13 cellular contexts compared by ENCODE assay signal in the genomic region with DNA sequence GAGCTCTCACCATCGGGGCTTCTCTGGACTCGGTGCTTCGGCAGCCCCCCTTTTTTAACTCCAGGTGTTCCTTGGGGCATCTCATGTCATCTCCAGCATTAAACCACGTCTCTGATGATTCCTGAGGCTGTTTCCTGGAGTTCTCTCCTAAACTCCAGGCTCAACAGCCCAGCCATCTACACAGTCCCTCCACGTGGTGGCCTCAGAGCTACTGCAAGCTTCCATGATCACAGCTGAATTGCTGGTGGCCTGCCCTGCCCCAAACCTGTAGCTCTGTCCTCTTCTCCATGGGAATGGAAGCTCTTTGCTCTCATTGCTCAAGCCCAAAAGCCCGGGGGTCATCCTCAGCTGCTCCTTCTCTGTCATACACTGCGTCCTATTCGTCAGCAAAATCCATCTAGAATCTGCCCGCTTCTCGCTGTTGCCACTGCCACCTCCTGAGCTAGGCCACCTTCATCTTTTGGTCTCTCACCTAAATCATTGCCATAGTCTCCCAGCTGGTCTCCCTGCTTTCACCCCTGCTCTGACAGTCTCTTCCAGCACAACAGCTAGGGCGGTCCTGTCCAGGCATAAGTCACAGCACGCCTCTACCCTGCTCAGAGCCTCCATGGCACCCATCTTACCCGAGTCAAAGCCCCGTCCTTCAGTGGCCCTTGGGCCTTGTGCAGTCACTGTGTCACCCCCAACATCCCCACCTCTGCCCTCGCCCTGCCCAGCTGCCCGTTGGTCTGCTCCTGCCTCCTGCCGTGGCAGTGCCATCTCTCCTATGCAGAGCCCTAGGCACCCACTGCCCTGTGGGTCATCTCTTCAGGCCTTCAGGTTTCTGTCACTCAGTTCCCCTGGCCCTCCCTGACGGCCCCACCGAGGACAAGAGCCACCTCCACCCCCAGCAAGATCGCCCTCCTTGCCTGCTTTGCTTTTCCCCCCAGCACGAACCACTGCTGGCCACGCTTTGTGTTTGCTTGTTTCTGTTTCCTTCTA. TPM values are rescaled to one million over a fixed set of nuclear protein-coding genes. Genes with fewer than 3 reads are reported as not detected.
DNase-seq lines count a peak whose midpoint lies in the region; ATAC-seq and TF ChIP-seq lines count a peak whose summit lies in the region.
"Had no signal": no experiment of that assay in that cellular context is flagged by ENCODE, and none has a peak within 500 bp of the region (broad histone marks: within the 10 kb centered on the region; RNA-seq: fewer than 3 reads in every experiment).

No MANE protein-coding gene starts in this region.

- no peak overlapping the region for H3K4me3 Mint-ChIP-seq in activated T-helper 17 cell treated with anti-CD3 and anti-CD28 coated beads, Interleukin-2, amount 50 U/mL, for 72 hours
- H3K4me3 Mint-ChIP-seq: activated CD4-positive, alpha-beta memory T cell treated with anti-CD3 and anti-CD28 coated beads for 36 hours had no signal

- H3K9me3 Mint-ChIP-seq in activated T-helper 17 cell treated with anti-CD3 and anti-CD28 coated beads, Interleukin-2, amount 50 U/mL, for 72 hours: no peaks in the 10 kb centered on the region
- H3K9me3 Mint-ChIP-seq: activated CD4-positive, alpha-beta memory T cell treated with anti-CD3 and anti-CD28 coated beads for 36 hours had no signal

- no peaks in the 10 kb centered on the region for H3K27me3 Mint-ChIP-seq in activated T-helper 17 cell treated with anti-CD3 and anti-CD28 coated beads, Interleukin-2, amount 50 U/mL, for 72 hours
- H3K27me3 Mint-ChIP-seq: activated CD4-positive, alpha-beta memory T cell treated with anti-CD3 and anti-CD28 coated beads for 36 hours had no signal

- H3K36me3 ChIP-seq in right atrium auricular region (no peaks in the 10 kb centered on the region), testis (ENCODE audit: low read depth, missing control alignments) (no peaks in the 10 kb centered on the region)

- H3K9me3 ChIP-seq in right atrium auricular region: no peaks in the 10 kb centered on the region
- H3K9me3 ChIP-seq in testis: no peaks in the 10 kb centered on the region
- H3K9me3 ChIP-seq: heart left ventricle, lower lobe of right lung had no signal

- no peaks in the 10 kb centered on the region for H3K36me3 Mint-ChIP-seq in activated T-helper 17 cell treated with anti-CD3 and anti-CD28 coated beads, Interleukin-2, amount 50 U/mL, for 72 hours (ENCODE audit: low read depth)
- H3K36me3 Mint-ChIP-seq: activated CD4-positive, alpha-beta memory T cell treated with anti-CD3 and anti-CD28 coated beads for 36 hours had no signal

- peak overlapping the region; percentile 21 for H3K27ac Mint-ChIP-seq in activated T-helper 17 cell treated with anti-CD3 and anti-CD28 coated beads, Interleukin-2, amount 50 U/mL, for 72 hours
- H3K27ac Mint-ChIP-seq: activated CD4-positive, alpha-beta memory T cell treated with anti-CD3 and anti-CD28 coated beads for 36 hours had no signal

- no peak for TF ChIP-seq CTCF in right atrium auricular region (IDR thresholded peaks at IDR 0.05)
- TF ChIP-seq CTCF in testis (IDR thresholded peaks at IDR 0.05): no peak

- intact Hi-C loops in Right ventricle myocardium inferior (cut with DNase I): no loop called here
- intact Hi-C loops in testis (cut with DNase I; ENCODE audit: low total_unique reads): no loop called here
- intact Hi-C loops in posterior vena cava (cut with DNase I): no loop called here

- H3K27ac ChIP-seq in right atrium auricular region: no peak overlapping the region
- H3K27ac ChIP-seq in testis: no peak overlapping the region
- H3K27ac ChIP-seq: heart left ventricle, lower lobe of right lung, skin epidermis had no signal

- DNase-seq in right atrium auricular region (ENCODE audit: low spot score) (peak; percentile 44), Right ventricle myocardium inferior (ENCODE audit: missing footprints) (no peak), left lobe of liver (ENCODE audit: low spot score) (peak; percentile 36), testis (peak; percentile 39), COLO829 (ENCODE audit: low spot score) (no peak), NCI-H526 (lab: John Stamatoyannopoulos, UW) (no peak), posterior vena cava (ENCODE audit: low spot score) (no peak)
- DNase-seq: NCI-H1436 treated with DMSO at 0.1 percent for 48 hours had no signal

- WGBS in testis, 2 donors: 84 to 88% methylated on average over 22 of the region's 22 CpGs

- H3K4me1 ChIP-seq in right atrium auricular region (peaks cover 0 to 16% of the 10 kb centered on the region in 2 donors), testis (peaks cover 30% of the 10 kb centered on the region)

- ATAC-seq in Right ventricle myocardium inferior (no peak), left lobe of liver (no peak)
- no peak for ATAC-seq in activated T-helper 17 cell treated with anti-CD3 and anti-CD28 coated beads, Interleukin-2, amount 50 U/mL, for 72 hours (replicated peaks)

- H3K4me3 ChIP-seq in right atrium auricular region: no peak overlapping the region
- H3K4me3 ChIP-seq in testis: no peak overlapping the region
- H3K4me3 ChIP-seq: heart left ventricle, lower lobe of right lung, skin epidermis had no signal

- H3K27me3 ChIP-seq in right atrium auricular region (no peaks in the 10 kb centered on the region), testis (no peaks in the 10 kb centered on the region)
- H3K27me3 ChIP-seq: heart left ventricle had no signal

- peaks cover 15% of the 10 kb centered on the region for H3K4me1 Mint-ChIP-seq in activated T-helper 17 cell treated with anti-CD3 and anti-CD28 coated beads, Interleukin-2, amount 50 U/mL, for 72 hours

- TF ChIP-seq POLR2A in testis (IDR thresholded peaks at IDR 0.05): no peak

RNA-seq across cellular contexts. Expression of a gene that starts 6.4 kb away (rescaled TPM):
- 10 to 100 TPM; 12.2 to 21.3 TPM for total RNA-seq in right atrium auricular region
- 13.2 TPM for total RNA-seq in Right ventricle myocardium inferior
- 10 to 100 TPM; 11.6 to 14.3 TPM for total RNA-seq in activated T-helper 17 cell treated with anti-CD3 and anti-CD28 coated beads, Interleukin-2, amount 50 U/mL, for 72 hours
- total RNA-seq in left lobe of liver: 13.5 TPM
- total RNA-seq in testis: 10 to 100 TPM; 49.9 to 55.7 TPM
- polyA plus RNA-seq in testis (ENCODE audit: insufficient read depth, low read depth, low replicate concordance): 39.9 TPM
- 10 to 100 TPM; 17.1 to 17.6 TPM for total RNA-seq in posterior vena cava

RNA-seq across cellular contexts. Expression of a gene that starts 14.4 kb away (rescaled TPM):
- 10 to 100 TPM; 49.6 to 63.8 TPM for total RNA-seq in right atrium auricular region
- total RNA-seq in Right ventricle myocardium inferior: 75.3 TPM
- total RNA-seq in activated T-helper 17 cell treated with anti-CD3 and anti-CD28 coated beads, Interleukin-2, amount 50 U/mL, for 72 hours: 100 to 1,000 TPM in 1 of 2 donors, 10 to 100 TPM in 1; 97.7 to 118 TPM
- total RNA-seq in left lobe of liver: 135 TPM
- total RNA-seq in testis: 100 to 1,000 TPM; 122 to 128 TPM
- 140 TPM for polyA plus RNA-seq in testis (ENCODE audit: insufficient read depth, low read depth, low replicate concordance)
- 100 to 1,000 TPM; 117 TPM for total RNA-seq in posterior vena cava

RNA-seq across cellular contexts. Expression of a gene that starts 52.0 kb away (rescaled TPM):
- total RNA-seq in right atrium auricular region: 10 to 100 TPM in 1 of 2 donors, 1 to 10 TPM in 1; 9.8 to 20.7 TPM
- total RNA-seq in Right ventricle myocardium inferior: 29.5 TPM
- 10 to 100 TPM; 67.5 to 72.3 TPM for total RNA-seq in activated T-helper 17 cell treated with anti-CD3 and anti-CD28 coated beads, Interleukin-2, amount 50 U/mL, for 72 hours
- 69.0 TPM for total RNA-seq in left lobe of liver
- 100 to 1,000 TPM; 111 to 157 TPM for total RNA-seq in testis
- 81.3 TPM for polyA plus RNA-seq in testis (ENCODE audit: insufficient read depth, low read depth, low replicate concordance)
- total RNA-seq in posterior vena cava: 10 to 100 TPM; 33.6 to 36.5 TPM

Comparison
In these comparisons a context has a peak if more than half of its experiments do, and no peak if none do; other contexts are left out.
1. DNase-seq: peak in right atrium auricular region (single experiment), left lobe of liver (single experiment) and testis (single experiment); none in Right ventricle myocardium inferior (single experiment), COLO829 (single experiment), NCI-H526 (0 of 2) and posterior vena cava (single experiment).